In genomic region chr11:123419720-123420466, GRCh38 we compare ENCODE assay signal across 19 cellular contexts. TPM values are rescaled to one million over a fixed set of nuclear protein-coding genes. Genes with fewer than 3 reads are reported as not detected.
DNase-seq lines count a peak whose midpoint lies in the region; ATAC-seq, FAIRE-seq and TF ChIP-seq lines count a peak whose summit lies in the region.
"Had no signal": no experiment of that assay in that cellular context is flagged by ENCODE, and none has a peak within 500 bp of the region (broad histone marks: within the 10 kb centered on the region; RNA-seq: fewer than 3 reads in every experiment).

No MANE protein-coding gene starts in this region.

- ATAC-seq in A549 (no peak), GM12878 (peak; percentile 61), GM21737 (IDR thresholded peaks at IDR 0.05; ENCODE audit: unreplicated experiment) (no peak)

- TF ChIP-seq CTCF in A549 (IDR thresholded peaks at IDR 0.05): no peak
- no peak for TF ChIP-seq CTCF in GM12878 (IDR thresholded peaks at IDR 0.05 in 2 of 3, conservative IDR thresholded peaks at IDR 0.05 in 1 of 3; ENCODE audit: control insufficient read depth in 2 of 3, extremely low read depth in 1 of 3, insufficient read depth in 1 of 3, low read depth in 3 of 3, low read length in 3 of 3)
- no peak for TF ChIP-seq CTCF in kidney (IDR thresholded peaks at IDR 0.05; ENCODE audit: borderline replicate concordance, extremely low read depth, insufficient read depth)
- TF ChIP-seq CTCF in neural progenitor cell (IDR thresholded peaks at IDR 0.05): no peak

- TF ChIP-seq POLR2A in A549 (IDR thresholded peaks at IDR 0.05; ENCODE audit: low read length) (no peak), GM12878 (IDR thresholded peaks at IDR 0.05; ENCODE audit: low read depth, low read length) (no peak)

- H3K4me1 Mint-ChIP-seq in neural progenitor cell: peaks cover 8% of the 10 kb centered on the region
- H3K4me1 Mint-ChIP-seq: CD4-positive, CD25-positive, alpha-beta regulatory T cell had no signal

- DNase-seq in A549 (ENCODE audit: low read depth in 1 of 2, low spot score in 1 of 2): no peak
- DNase-seq in LoVo (ENCODE audit: low spot score): peak; percentile 5
- DNase-seq in GM12878 (ENCODE audit: low read depth, low spot score): no peak
- DNase-seq in kidney: no peak
- no peak for DNase-seq in KG1 (lab: John Stamatoyannopoulos, UW)
- DNase-seq in T1000 (lab: John Stamatoyannopoulos, UW): no peak
- no peak for DNase-seq in neural progenitor cell (ENCODE audit: low spot score)
- DNase-seq: CD4-positive, CD25-positive, alpha-beta regulatory T cell; DMS79 treated with DMSO at 0.1 percent for 48 hours; GOT3; HCEC 1CT; NCI-H1092; NCI-H1436; NCI-H187 treated with DMSO at 0.1 percent for 48 hours; NCI-H69; Right ventricle myocardium superior had no signal

- H3K27ac ChIP-seq in A549: no peak overlapping the region
- H3K27ac ChIP-seq in GM12878 (ENCODE audit: control insufficient read depth, insufficient read depth): no peak overlapping the region
- peak overlapping the region in 1 of 2 donors; percentile 35 for H3K27ac ChIP-seq in kidney (ENCODE audit: low read depth in 2 of 2, low read length in 2 of 2)
- H3K27ac ChIP-seq in neural progenitor cell: no peak overlapping the region
- H3K27ac ChIP-seq: KMS-11 had no signal

- BruUV-seq in GM12878 (replicated peaks; lab: Mats Ljungman, UMichigan): no TSS peak

- H3K9me3 ChIP-seq in A549 (no peaks in the 10 kb centered on the region), GM12878 (replicated peaks; ENCODE audit: control insufficient read depth, insufficient read depth, low read length) (no peaks in the 10 kb centered on the region), kidney (ENCODE audit: control insufficient read depth in 1 of 2, low read length in 2 of 2) (no peaks in the 10 kb centered on the region), neural progenitor cell (ENCODE audit: low read depth) (no peaks in the 10 kb centered on the region)

- SMC1A ChIA-PET in GM12878 (lab: Charles Lee; ENCODE audit: uncharacterized antibody, unreplicated experiment): interaction anchor here (1.0 kb wide), 1 partner anchor 12 kb away, joined by 3 read pairs; no protein-coding TSS in a partner anchor

- H2AFZ ChIP-seq in GM12878 (ENCODE audit: control insufficient read depth, low read depth, low read length) (no peak overlapping the region), neural progenitor cell (replicated peaks) (no peak overlapping the region)

- H3K9me3 Mint-ChIP-seq in neural progenitor cell: no peaks in the 10 kb centered on the region

- in situ Hi-C loops in GM12878 (cut with MboI): no loop called here

- CTCF ChIA-PET in A549 (lab: Yijun Ruan, JAX): interaction anchor here (0.9 to 1.5 kb wide), 2 partner anchors 12 kb away, joined by 5 read pairs; no protein-coding TSS in a partner anchor
- CTCF ChIA-PET in GM12878 (lab: Yijun Ruan, JAX): interaction anchor here (1.0 kb wide), 1 partner anchor 13 kb away, joined by 5 read pairs; no protein-coding TSS in a partner anchor

- no peak overlapping the region for H3K4me2 ChIP-seq in A549
- H3K4me2 ChIP-seq in GM12878 (ENCODE audit: control insufficient read depth, insufficient read depth): peak overlapping the region; percentile 22; the same call in 1 of the 2 replicates
- H3K4me2 ChIP-seq in neural progenitor cell: no peak overlapping the region
- H3K4me2 ChIP-seq: KMS-11 had no signal

- H3K36me3 ChIP-seq in GM12878 (ENCODE audit: control insufficient read depth in 2 of 2, insufficient read depth in 2 of 2, low read length in 1 of 2) (no peaks in the 10 kb centered on the region; a peak in 1 of 4 replicates), kidney (ENCODE audit: control insufficient read depth in 1 of 2, insufficient read depth in 2 of 2, low read length in 2 of 2) (no peaks in the 10 kb centered on the region), neural progenitor cell (no peaks in the 10 kb centered on the region)

- TF ChIP-seq EP300 in A549 (IDR thresholded peaks at IDR 0.05) (no peak), GM12878 (IDR thresholded peaks at IDR 0.05; ENCODE audit: borderline replicate concordance in 1 of 2, control insufficient read depth in 1 of 2, low read depth in 2 of 2, low read length in 2 of 2) (no peak)

- H4K20me1 ChIP-seq in GM12878 (ENCODE audit: control insufficient read depth, insufficient read depth) (no peaks in the 10 kb centered on the region), neural progenitor cell (ENCODE audit: low read depth) (no peaks in the 10 kb centered on the region)

- intact Hi-C loops in GM12878 (cut with micrococcal nuclease; ENCODE audit: unreplicated experiment) (no loop called here), kidney (cut with DNase I) (no loop called here)

- H3K4me3 ChIP-seq in A549 (no peak overlapping the region), GM12878 (no peak overlapping the region), kidney (ENCODE audit: low read length in 2 of 2) (peak overlapping the region; percentile 51 to 75), neural progenitor cell (no peak overlapping the region)

- H3K79me2 ChIP-seq in GM12878 (ENCODE audit: control insufficient read depth, insufficient read depth, low read length) (no peaks in the 10 kb centered on the region; the same call in 1 of the 2 replicates), neural progenitor cell (ENCODE audit: low read depth) (no peaks in the 10 kb centered on the region)

- H3K4me1 ChIP-seq in A549 (no peaks in the 10 kb centered on the region), GM12878 (ENCODE audit: control insufficient read depth, insufficient read depth, low read length) (peaks cover 3% of the 10 kb centered on the region; the same call in 1 of the 2 replicates), kidney (ENCODE audit: control insufficient read depth in 1 of 2, insufficient read depth in 1 of 2, low read depth in 1 of 2, low read length in 2 of 2) (peaks cover 4 to 7% of the 10 kb centered on the region in 2 donors), neural progenitor cell (no peaks in the 10 kb centered on the region)

- H3K27me3 ChIP-seq in GM12878 (replicated peaks in 1 of 2; ENCODE audit: control insufficient read depth in 2 of 2, insufficient read depth in 2 of 2, low read length in 1 of 2) (no peaks in the 10 kb centered on the region), neural progenitor cell (peaks cover 35% of the 10 kb centered on the region)

- H3K36me3 Mint-ChIP-seq in neural progenitor cell: peaks cover 2% of the 10 kb centered on the region
- H3K36me3 Mint-ChIP-seq: CD4-positive, CD25-positive, alpha-beta regulatory T cell had no signal

- H3K27me3 Mint-ChIP-seq in neural progenitor cell (ENCODE audit: insufficient read depth, low read depth): peaks cover 4% of the 10 kb centered on the region

- RAD21 ChIA-PET in GM12878 (lab: Charles Lee; ENCODE audit: unreplicated experiment): interaction anchor here (1.9 kb wide), 1 partner anchor 12 kb away, joined by 12 read pairs; no protein-coding TSS in a partner anchor

- TF ChIP-seq RAD21 in A549 (conservative IDR thresholded peaks at IDR 0.05 in 1 of 2, IDR thresholded peaks at IDR 0.05 in 1 of 2): no peak
- TF ChIP-seq RAD21 in GM12878 (IDR thresholded peaks at IDR 0.05; ENCODE audit: insufficient read depth, low read depth, low read length): no peak

- WGBS in A549 (ENCODE audit: missing lambda C conversion rate): 83% methylated on average over 4 of the region's 4 CpGs
- WGBS in GM12878 (ENCODE audit: insufficient coverage, insufficient replicate concordance, low lambda C conversion rate, missing lambda C conversion rate): 74% methylated on average over 4 of the region's 4 CpGs

- H3K9ac ChIP-seq in GM12878 (ENCODE audit: control insufficient read depth, insufficient read depth, low read length) (no peak overlapping the region), kidney (ENCODE audit: low read length in 2 of 2) (no peak overlapping the region), neural progenitor cell (no peak overlapping the region)
- H3K9ac ChIP-seq: KMS-11 had no signal

- POLR2A ChIA-PET in A549 (lab: Yijun Ruan, JAX): no interaction called here
- POLR2A ChIA-PET in GM12878 (lab: Charles Lee): interaction anchor here (1.2 kb wide), 1 partner anchor 12 kb away, joined by 3 read pairs; no protein-coding TSS in a partner anchor

- FAIRE-seq in A549 (lab: Jason Lieb, UNC): no peak
- FAIRE-seq in GM12878 (lab: Jason Lieb, UNC): no peak
- no peak for FAIRE-seq in kidney (lab: Jason Lieb, UNC)
- FAIRE-seq: HTR-8/SVneo had no signal

- H3K4me3 Mint-ChIP-seq in neural progenitor cell: no peak overlapping the region
- H3K4me3 Mint-ChIP-seq: CD4-positive, CD25-positive, alpha-beta regulatory T cell had no signal

- no peaks in the 10 kb centered on the region for H3F3A ChIP-seq in neural progenitor cell (ENCODE audit: low read depth)

- H3K27ac Mint-ChIP-seq in neural progenitor cell: no peak overlapping the region
- H3K27ac Mint-ChIP-seq: CD4-positive, CD25-positive, alpha-beta regulatory T cell had no signal

TF ChIP-seq in A549, 52 proteins besides CTCF, POLR2A, EP300 and RAD21 (continues in another document):
- no peak for TF ChIP-seq NFE2L2 (conservative IDR thresholded peaks at IDR 0.05; ENCODE audit: low read length)

RNA-seq across cellular contexts. Expression of gene GRAMD1B, which starts 10.2 kb away (rescaled TPM):
- polyA plus RNA-seq in A549 (2011; rRNA removed): 108 and 113 TPM in 2 replicates
- polyA plus RNA-seq in A549 (2012; cell fraction: cytosol; rRNA removed): 39.1 and 47.4 TPM in 2 replicates
- 93.2 and 96.9 TPM in 2 replicates for polyA plus RNA-seq in A549 (2012; cell fraction: nucleus; rRNA removed)
- polyA plus RNA-seq in A549 (2017; fragmentation: RNase III; extraction: RNeasy Plus Mini Kit Qiagen cat#74134 plus additional on column Dnase treatment): 38.4 to 55.5 TPM (median 48.9 TPM) in 3 replicates
- polyA minus RNA-seq in A549 (2011; rRNA and poly(A)+ RNA removed): 139 and 141 TPM in 2 replicates
- total RNA-seq in GM12878 (2013; cell fraction: nucleolus; rRNA removed): 194 and 207 TPM in 2 replicates
- total RNA-seq in GM12878 (2014; rRNA removed): 26.4 and 29.9 TPM in 2 replicates
- 24.4 and 27.5 TPM in 2 replicates for total RNA-seq in GM12878 (2014; rRNA removed; fragmentation: Illumina TruSeq; extraction: Trizol)
- 49.1 and 52.1 TPM in 2 replicates for total RNA-seq in GM12878 (2021)
- 6.3 TPM for polyA plus RNA-seq in GM12878 (2011; ENCODE audit: low read depth)
- polyA plus RNA-seq in GM12878 (2011; rRNA removed): 25.3 and 32.3 TPM in 2 replicates
- polyA plus RNA-seq in GM12878 (2011; cell fraction: cytosol; rRNA removed): 30.8 and 36.7 TPM in 2 replicates
- 84.2 and 87.2 TPM in 2 replicates for polyA plus RNA-seq in GM12878 (2011; cell fraction: nucleus; rRNA removed)
- polyA plus RNA-seq in GM12878 (2012): 11.4 and 11.5 TPM in 2 replicates
- 25.7 and 28.2 TPM in 2 replicates for polyA plus RNA-seq in GM12878 (2014; fragmentation: Illumina TruSeq; extraction: Trizol)
- polyA plus RNA-seq in GM12878 (2014; fragmentation: Nextera tagmentation; extraction: Ambion mirVana): 1 to 10 TPM; 1.9 to 3.5 TPM
- 35.7 and 37.5 TPM in 2 replicates for polyA plus RNA-seq in GM12878 (2014; rRNA removed)
- polyA plus RNA-seq in GM12878 (2016; fragmentation: Nextera tagmentation; extraction: Ambion mirVana): 10 to 100 TPM; 12.6 to 13.3 TPM
- 46.2 and 52.8 TPM in 2 replicates for polyA minus RNA-seq in GM12878 (2011; rRNA and poly(A)+ RNA removed)
- polyA minus RNA-seq in GM12878 (2011; cell fraction: cytosol; rRNA and poly(A)+ RNA removed): 19.5 and 22.4 TPM in 2 replicates
- polyA minus RNA-seq in GM12878 (2011; cell fraction: nucleus; rRNA and poly(A)+ RNA removed): 33.9 and 57.1 TPM in 2 replicates
- 4.4 TPM for total RNA-seq in kidney
- polyA plus RNA-seq in kidney (ENCODE audit: insufficient read depth, low read depth, low replicate concordance): 18.2 TPM
- 12.6 and 32.6 TPM in 2 replicates for total RNA-seq in neural progenitor cell (ENCODE audit: low replicate concordance)

Comparison
In these comparisons a context has a peak if more than half of its experiments do, and no peak if none do; other contexts are left out.
1. H3K4me3 ChIP-seq: peak in kidney (2 of 2); none in A549 (single experiment), GM12878 (single experiment) and neural progenitor cell (single experiment).